Comparison of ENCODE assay signal across 5 cellular contexts in genomic region chr9:129662239-129662638, GRCh38. TPM values are rescaled to one million over a fixed set of nuclear protein-coding genes. Genes with fewer than 3 reads are reported as not detected.
"Had no signal": no experiment of that assay in that cellular context is flagged by ENCODE, and none has a peak within 500 bp of the region (broad histone marks: within the 10 kb centered on the region; RNA-seq: fewer than 3 reads in every experiment).

No MANE protein-coding gene starts in this region.

RNA-seq across cellular contexts. Expression of gene C9orf50, which starts 41.3 kb away (rescaled TPM):
- total RNA-seq: GM23338, H1, H4, H7, H9 had no signal
- polyA plus RNA-seq: GM23338, H1 had no signal
